ENCODE assay signal across 24 cellular contexts in the genomic region with DNA sequence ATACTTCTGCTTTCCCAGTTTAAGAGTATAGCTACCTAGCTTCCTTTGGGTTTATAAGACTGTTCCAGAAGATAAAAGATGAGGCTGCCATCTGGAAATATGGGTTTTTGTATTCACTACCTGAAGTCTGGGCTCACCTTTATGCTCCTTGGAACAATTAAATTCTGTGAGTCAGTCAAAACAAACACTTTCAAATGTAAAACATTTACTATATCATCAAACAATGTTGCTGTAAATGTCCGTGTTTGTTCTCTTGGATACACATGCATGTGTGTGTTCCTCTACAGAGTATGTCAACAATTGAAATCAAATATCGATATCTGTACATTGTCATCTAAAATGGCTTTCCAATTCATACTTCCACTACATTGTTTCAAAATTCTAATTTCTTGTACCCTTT.
DNase-seq lines count a peak whose midpoint lies in the region; ATAC-seq, FAIRE-seq and TF ChIP-seq lines count a peak whose summit lies in the region.
"Had no signal": no experiment of that assay in that cellular context is flagged by ENCODE, and none has a peak within 500 bp of the region (broad histone marks: within the 10 kb centered on the region; RNA-seq: fewer than 3 reads in every experiment).

No MANE protein-coding gene starts in this region.

- H3K4me1 Mint-ChIP-seq in T-cell = no peaks in the 10 kb centered on the region
- H3K4me1 Mint-ChIP-seq: CD4-positive, alpha-beta memory T cell had no signal

- in situ Hi-C loops in HepG2 (cut with HindIII; ENCODE audit: extremely low pct_ligation_motif_present, low pct_unique_long_range_greater_than_20kb) = no loop called here

- TF ChIP-seq RAD21 in HepG2 (CRISPR knock-in tag; IDR thresholded peaks at IDR 0.05) = no peak

- H2AFZ ChIP-seq in HepG2 (ENCODE audit: low read length) = no peak overlapping the region

- no peak for FAIRE-seq in HepG2 (lab: Jason Lieb, UNC)
- no peak for FAIRE-seq in GM12892 (lab: Jason Lieb, UNC)
- FAIRE-seq: A549, GM12878, GM18507, H54 had no signal

- H3K9me3 ChIP-seq in HepG2 (ENCODE audit: low read length) (no peaks in the 10 kb centered on the region), right lobe of liver (no peaks in the 10 kb centered on the region)
- H3K9me3 ChIP-seq: A549, BE2C, HAP-1 had no signal

- H3K4me2 ChIP-seq in HepG2 (ENCODE audit: low read depth, low read length) = no peak overlapping the region
- H3K4me2 ChIP-seq: A549; BLaER1 treated with 17β-estradiol and CSF1 and Interleukin-3, amounts not matched to agents 10 nM and 100 nM had no signal

- no peaks in the 10 kb centered on the region for H3K4me1 ChIP-seq in HepG2 (ENCODE audit: insufficient read depth, low read length)
- H3K4me1 ChIP-seq in right lobe of liver = no peaks in the 10 kb centered on the region
- H3K4me1 ChIP-seq: A549; BE2C; BLaER1 treated with 17β-estradiol and CSF1 and Interleukin-3, amounts not matched to agents 10 nM and 100 nM; HAP-1 had no signal

- intact Hi-C loops in HepG2 (cut with micrococcal nuclease; ENCODE audit: unreplicated experiment) (no loop called here), right lobe of liver (cut with DNase I) (no loop called here), left colon (cut with DNase I, micrococcal nuclease) (no loop called here)

- H3K27me3 ChIP-seq in HepG2 (ENCODE audit: control insufficient read depth in 1 of 2, insufficient read depth in 2 of 2, low read length in 2 of 2) (no peaks in the 10 kb centered on the region), right lobe of liver (no peaks in the 10 kb centered on the region)
- H3K27me3 ChIP-seq: BE2C; BLaER1 treated with 17β-estradiol and CSF1 and Interleukin-3, amounts not matched to agents 10 nM and 100 nM had no signal

- POLR2A ChIA-PET in HepG2 (lab: Yijun Ruan, JAX) = no interaction called here
- POLR2A ChIA-PET in T-cell (lab: Charles Lee) = no interaction called here

- H3K36me3 ChIP-seq in HepG2 (replicated peaks in 1 of 2; ENCODE audit: control insufficient read depth in 1 of 2, insufficient read depth in 2 of 2, low read length in 2 of 2) (no peaks in the 10 kb centered on the region), right lobe of liver (no peaks in the 10 kb centered on the region)
- H3K36me3 ChIP-seq: BE2C; BLaER1 treated with 17β-estradiol and CSF1 and Interleukin-3, amounts not matched to agents 10 nM and 100 nM; HAP-1 had no signal

- TF ChIP-seq POLR2A in HepG2 (IDR thresholded peaks at IDR 0.05; ENCODE audit: insufficient read depth in 1 of 2, low read depth in 2 of 2, low read length in 2 of 2) (no peak), right lobe of liver (IDR thresholded peaks at IDR 0.05) (no peak), GM12892 (IDR thresholded peaks at IDR 0.05; ENCODE audit: low read depth, low read length) (no peak)

- H3K79me2 ChIP-seq in HepG2 (ENCODE audit: insufficient read depth, low read length) = no peaks in the 10 kb centered on the region

- CTCF ChIA-PET in HepG2 (lab: Yijun Ruan, JAX; ENCODE audit: low intra/inter-chr PET ratio, low total read pairs) (no interaction called here), T-cell (lab: Charles Lee) (no interaction called here)

- peaks cover 0 to 3% (median 0%) of the 10 kb centered on the region in 3 donors for H3K9me3 Mint-ChIP-seq in T-cell

- no peaks in the 10 kb centered on the region for H3K36me3 Mint-ChIP-seq in T-cell
- H3K36me3 Mint-ChIP-seq: CD4-positive, alpha-beta memory T cell had no signal

- H3K4me3 Mint-ChIP-seq in T-cell = no peak overlapping the region
- H3K4me3 Mint-ChIP-seq: CD4-positive, alpha-beta memory T cell had no signal

- TF ChIP-seq CTCF in HepG2 (CRISPR knock-in tag; IDR thresholded peaks at IDR 0.05) (no peak), right lobe of liver (IDR thresholded peaks at IDR 0.05) (no peak), LNCaP clone FGC (IDR thresholded peaks at IDR 0.05; ENCODE audit: control insufficient read depth, extremely low read depth, insufficient read depth) (no peak)

- H4K20me1 ChIP-seq in HepG2 (ENCODE audit: insufficient read depth, low read length) = no peaks in the 10 kb centered on the region
- H4K20me1 ChIP-seq: BLaER1 treated with 17β-estradiol and CSF1 and Interleukin-3, amounts not matched to agents 10 nM and 100 nM had no signal

- H3K27ac Mint-ChIP-seq in T-cell = no peak overlapping the region
- H3K27ac Mint-ChIP-seq: CD4-positive, alpha-beta memory T cell had no signal

- H3K4me3 ChIP-seq in HepG2 (replicated peaks in 1 of 3; ENCODE audit: insufficient read depth in 1 of 3, low read depth in 2 of 3, low read length in 3 of 3) (no peak overlapping the region), right lobe of liver (no peak overlapping the region), LNCaP clone FGC (ENCODE audit: low read depth, low read length) (no peak overlapping the region)
- H3K4me3 ChIP-seq: A549; BLaER1 treated with 17β-estradiol and CSF1 and Interleukin-3, amounts not matched to agents 10 nM and 100 nM; GM12878; HAP-1 had no signal

- peak; percentile 1 for DNase-seq in HepG2 (ENCODE audit: low spot score)
- DNase-seq in right lobe of liver = no peak
- peak; percentile 34 for DNase-seq in LNCaP clone FGC (ENCODE audit: low read depth)
- DNase-seq in left colon = no peak
- DNase-seq in T-cell = no peak
- no peak for DNase-seq in GM12892 (ENCODE audit: insufficient read length)
- DNase-seq in occipital lobe (lab: John Stamatoyannopoulos, UW) = no peak
- DNase-seq: ACHN; AML-193; BE2C; Calu3; CD4-positive, alpha-beta memory T cell; COR-L47; DMS79; EL; GDM1; GOT3 had no signal

- H3K27ac ChIP-seq in HepG2 (ENCODE audit: extremely low read length, insufficient read depth, low read length) (no peak overlapping the region), right lobe of liver (no peak overlapping the region)
- H3K27ac ChIP-seq: 22Rv1; A549; BLaER1 treated with 17β-estradiol and CSF1 and Interleukin-3, amounts not matched to agents 10 nM and 100 nM had no signal

- ATAC-seq in HepG2 (peak; percentile 53; the same call in 1 of the 3 replicates), right lobe of liver (no peak), left colon (peak; percentile 90), T-cell (replicated peaks in 1 of 4) (no peak)
- ATAC-seq: A549, GM12878 had no signal

- BruUV-seq in HepG2 (replicated peaks; lab: Mats Ljungman, UMichigan) = no TSS peak

- no peak for TF ChIP-seq EP300 in HepG2 (IDR thresholded peaks at IDR 0.05; ENCODE audit: low read depth in 2 of 2, low read length in 2 of 2)
- no peak for TF ChIP-seq EP300 in HepG2 (CRISPR knock-in tag; IDR thresholded peaks at IDR 0.05; ENCODE audit: borderline replicate concordance)

- 10% methylated on average over 2 of the region's 2 CpGs for WGBS in HepG2 (ENCODE audit: low lambda C conversion rate)
- WGBS in right lobe of liver (ENCODE audit: insufficient coverage, low coverage, low lambda C conversion rate, missing lambda C conversion rate) = 46% methylated on average over 2 of the region's 2 CpGs

- no peak overlapping the region for H3K9ac ChIP-seq in HepG2 (ENCODE audit: insufficient read depth, low read depth, low read length)
- H3K9ac ChIP-seq: BLaER1 treated with 17β-estradiol and CSF1 and Interleukin-3, amounts not matched to agents 10 nM and 100 nM had no signal

- peaks cover 7 to 11% of the 10 kb centered on the region in 2 donors for H3K27me3 Mint-ChIP-seq in T-cell

Comparison
In these comparisons a context has a peak if more than half of its experiments do, and no peak if none do; other contexts are left out.
1. ATAC-seq: peak in HepG2 (single experiment) and left colon (single experiment); none in right lobe of liver (0 of 4) and T-cell (0 of 4).
2. DNase-seq: peak in HepG2 (single experiment) and LNCaP clone FGC (single experiment); none in right lobe of liver (0 of 3), left colon (0 of 2), T-cell (0 of 34), GM12892 (single experiment) and occipital lobe (single experiment).